In the genomic region with DNA sequence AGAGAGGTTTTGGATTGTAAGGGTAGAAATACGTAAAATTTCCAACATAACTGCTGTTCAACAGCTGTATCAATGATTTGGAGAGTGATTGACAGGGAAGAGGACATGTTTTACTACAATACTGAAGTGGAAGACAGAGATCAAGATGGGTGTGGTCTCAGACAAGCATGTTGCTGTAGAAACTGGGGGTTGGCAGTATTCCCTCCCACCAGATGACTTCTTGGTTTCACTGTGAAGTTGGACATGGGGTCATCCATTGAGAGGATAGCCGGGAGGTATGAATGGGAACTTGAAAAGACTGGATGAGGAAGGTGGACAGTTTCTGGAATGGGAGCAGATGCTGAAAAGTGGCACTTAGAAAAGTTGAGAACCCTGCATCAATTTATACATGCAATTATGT, we compare ENCODE assay signal across 12 cellular contexts.
DNase-seq lines count a peak whose midpoint lies in the region; ATAC-seq, FAIRE-seq and TF ChIP-seq lines count a peak whose summit lies in the region.
"Had no signal": no experiment of that assay in that cellular context is flagged by ENCODE, and none has a peak within 500 bp of the region (broad histone marks: within the 10 kb centered on the region; RNA-seq: fewer than 3 reads in every experiment).

No MANE protein-coding gene starts in this region.

- DNase-seq in CD14-positive monocyte (ENCODE audit: low spot score): no peak
- DNase-seq in HFFc6: no peak
- no peak for DNase-seq in bronchial epithelial cell (ENCODE audit: low read depth)
- no peak for DNase-seq in neural progenitor cell (ENCODE audit: low spot score)
- DNase-seq in NCI-H2227 (lab: John Stamatoyannopoulos, UW; ENCODE audit: unreplicated experiment): no peak
- DNase-seq in NCI-H1105 (lab: John Stamatoyannopoulos, UW): no peak
- DNase-seq: BE2C, DMS 273 treated with DMSO at 0.1 percent for 48 hours, NCI-H2107, NCI-H446 had no signal

- no peaks in the 10 kb centered on the region for H3F3A ChIP-seq in neural progenitor cell (ENCODE audit: low read depth)

- H3K27ac Mint-ChIP-seq in CD14-positive monocyte (peak overlapping the region in 5 of 7 donors; percentile 1 to 76 (median 18)), HFFc6 (peak overlapping the region; percentile 41; the same call in 1 of the 2 replicates), neural progenitor cell (no peak overlapping the region)

- peaks cover 14 to 18% of the 10 kb centered on the region in 2 donors for H3K36me3 Mint-ChIP-seq in CD14-positive monocyte
- H3K36me3 Mint-ChIP-seq in HFFc6 (ENCODE audit: low read depth): no peaks in the 10 kb centered on the region
- no peaks in the 10 kb centered on the region for H3K36me3 Mint-ChIP-seq in neural progenitor cell

- H3K4me3 Mint-ChIP-seq in CD14-positive monocyte (no peak overlapping the region), HFFc6 (peak overlapping the region; percentile 15; the same call in 1 of the 2 replicates), neural progenitor cell (no peak overlapping the region)

- TF ChIP-seq CTCF in CD14-positive monocyte (IDR thresholded peaks at IDR 0.05) (no peak), HFFc6 (IDR thresholded peaks at IDR 0.05) (no peak), bronchial epithelial cell (IDR thresholded peaks at IDR 0.05; ENCODE audit: insufficient read depth, low read length, severe bottlenecking) (no peak), neural progenitor cell (IDR thresholded peaks at IDR 0.05) (no peak)

- H3K4me3 ChIP-seq in bronchial epithelial cell (ENCODE audit: low read depth, low read length) (no peak overlapping the region), neural progenitor cell (no peak overlapping the region)

- H3K9ac ChIP-seq in neural progenitor cell: no peak overlapping the region

- H3K9me3 ChIP-seq in neural progenitor cell (ENCODE audit: low read depth): no peaks in the 10 kb centered on the region
- H3K9me3 ChIP-seq: BE2C had no signal

- H3K27me3 Mint-ChIP-seq in CD14-positive monocyte (ENCODE audit: low read depth in 3 of 3) (no peaks in the 10 kb centered on the region), HFFc6 (ENCODE audit: insufficient read depth) (no peaks in the 10 kb centered on the region), neural progenitor cell (ENCODE audit: insufficient read depth, low read depth) (peaks cover 2% of the 10 kb centered on the region)

- H3K27ac ChIP-seq in neural progenitor cell: no peak overlapping the region

- intact Hi-C loops in CD14-positive monocyte (cut with micrococcal nuclease): no loop called here

- H3K36me3 ChIP-seq in bronchial epithelial cell (ENCODE audit: control insufficient read depth, insufficient read depth, low read length): no peaks in the 10 kb centered on the region
- H3K36me3 ChIP-seq in neural progenitor cell: no peaks in the 10 kb centered on the region
- H3K36me3 ChIP-seq: BE2C had no signal

- no peak overlapping the region for H3K4me2 ChIP-seq in neural progenitor cell

- peaks cover 23% of the 10 kb centered on the region for H3K4me1 ChIP-seq in neural progenitor cell
- H3K4me1 ChIP-seq: BE2C had no signal

- no peaks in the 10 kb centered on the region for H4K20me1 ChIP-seq in neural progenitor cell (ENCODE audit: low read depth)

- no peaks in the 10 kb centered on the region for H3K79me2 ChIP-seq in neural progenitor cell (ENCODE audit: low read depth)

- H2AFZ ChIP-seq in neural progenitor cell (replicated peaks): peak overlapping the region; percentile 91

- peaks cover 0 to 1% (median 0%) of the 10 kb centered on the region in 7 donors for H3K9me3 Mint-ChIP-seq in CD14-positive monocyte
- no peaks in the 10 kb centered on the region for H3K9me3 Mint-ChIP-seq in HFFc6
- H3K9me3 Mint-ChIP-seq in neural progenitor cell: no peaks in the 10 kb centered on the region

- ATAC-seq in GM21737 (IDR thresholded peaks at IDR 0.05; ENCODE audit: unreplicated experiment): no peak
- ATAC-seq: HCT116 had no signal

- H3K4me1 Mint-ChIP-seq in CD14-positive monocyte (peaks cover 44% of the 10 kb centered on the region), HFFc6 (ENCODE audit: low read depth) (peaks cover 52% of the 10 kb centered on the region), neural progenitor cell (peaks cover 6% of the 10 kb centered on the region)

- FAIRE-seq in bronchial epithelial cell (lab: Jason Lieb, UNC): peak; percentile 52

- H3K27me3 ChIP-seq in bronchial epithelial cell (ENCODE audit: control insufficient read depth, insufficient read depth, low read length) (no peaks in the 10 kb centered on the region), neural progenitor cell (no peaks in the 10 kb centered on the region)
- H3K27me3 ChIP-seq: BE2C had no signal
